17 cellular contexts compared by ENCODE assay signal in the genomic region with DNA sequence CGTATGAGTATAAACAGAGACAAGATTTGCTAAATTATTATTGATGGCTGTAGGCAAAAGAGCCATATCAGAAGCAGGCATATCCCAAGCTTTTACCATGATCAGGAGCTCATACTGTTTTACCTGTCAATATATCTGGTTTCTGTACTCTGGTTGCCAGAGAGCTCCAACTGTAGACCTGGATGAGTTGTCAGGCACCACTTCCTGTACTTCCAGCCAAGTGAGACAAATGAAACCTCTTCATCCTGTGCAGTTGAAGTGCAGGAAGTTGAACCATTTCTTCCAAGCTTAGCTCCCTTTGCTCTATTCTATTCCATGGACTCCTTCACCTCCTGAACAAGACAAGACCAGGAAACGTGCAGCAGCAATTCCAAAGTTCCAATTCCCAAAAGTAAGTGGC.
"Had no signal": no experiment of that assay in that cellular context is flagged by ENCODE, and none has a peak within 500 bp of the region (broad histone marks: within the 10 kb centered on the region; RNA-seq: fewer than 3 reads in every experiment).

No MANE protein-coding gene starts in this region.

- ATAC-seq: lower lobe of right lung; naive thymus-derived CD4-positive, alpha-beta T cell; stimulated activated naive CD8-positive, alpha-beta T cell treated with anti-CD3 and anti-CD28 coated beads, Interleukin-15, amount 100 ng/mL, for 72 hours had no signal

- H3K4me1 Mint-ChIP-seq: stimulated activated naive CD8-positive, alpha-beta T cell treated with anti-CD3 and anti-CD28 coated beads, Interleukin-15, amount 100 ng/mL, for 72 hours had no signal

- H3K36me3 Mint-ChIP-seq: activated naive CD8-positive, alpha-beta T cell; naive thymus-derived CD4-positive, alpha-beta T cell had no signal

- H3K4me3 Mint-ChIP-seq: activated B cell treated with CpG ODN at 0.5 μM for 24 hours; activated naive CD8-positive, alpha-beta T cell; naive thymus-derived CD4-positive, alpha-beta T cell; stimulated activated naive CD8-positive, alpha-beta T cell treated with anti-CD3 and anti-CD28 coated beads, Interleukin-15, amount 100 ng/mL, for 72 hours; T-helper 1 cell treated with Interleukin-12 subunit alpha and Interleukin-12 subunit beta and Interleukin-4 antibody, amounts not matched to agents 30 μg/mL and 1 μg/mL, for 36 hours had no signal

- H3K27me3 Mint-ChIP-seq: activated B cell treated with CpG ODN at 0.5 μM for 24 hours; stimulated activated naive CD8-positive, alpha-beta T cell treated with anti-CD3 and anti-CD28 coated beads, Interleukin-15, amount 100 ng/mL, for 72 hours had no signal

- H3K9me3 Mint-ChIP-seq: activated B cell treated with CpG ODN at 0.5 μM for 24 hours; stimulated activated naive CD8-positive, alpha-beta T cell treated with anti-CD3 and anti-CD28 coated beads, Interleukin-15, amount 100 ng/mL, for 72 hours; T-helper 1 cell treated with Interleukin-12 subunit alpha and Interleukin-12 subunit beta and Interleukin-4 antibody, amounts not matched to agents 30 μg/mL and 1 μg/mL, for 36 hours had no signal

- H3K27ac ChIP-seq: breast epithelium, lower lobe of right lung, neutrophil, testis had no signal

- FAIRE-seq: TTC549 had no signal

- H3K27me3 ChIP-seq: breast epithelium, neutrophil, testis had no signal

- H3K36me3 ChIP-seq: breast epithelium, lower lobe of right lung, neutrophil had no signal

- H3K27ac Mint-ChIP-seq: activated B cell treated with CpG ODN at 0.5 μM for 24 hours; activated naive CD8-positive, alpha-beta T cell; naive thymus-derived CD4-positive, alpha-beta T cell; stimulated activated naive CD8-positive, alpha-beta T cell treated with anti-CD3 and anti-CD28 coated beads, Interleukin-15, amount 100 ng/mL, for 72 hours; T-helper 1 cell treated with Interleukin-12 subunit alpha and Interleukin-12 subunit beta and Interleukin-4 antibody, amounts not matched to agents 30 μg/mL and 1 μg/mL, for 36 hours had no signal

- H3K4me1 ChIP-seq: breast epithelium, lower lobe of right lung, testis had no signal

- DNase-seq: activated B cell treated with CpG ODN at 0.5 μM for 24 hours; activated CD4-positive, alpha-beta T cell treated with anti-CD3 and anti-CD28 coated beads, Interleukin-2, amount 50 U/mL, for 1 hour; activated effector memory CD4-positive, alpha-beta T cell treated with Interleukin-2 at 50 U/mL for 16 hours; amygdala; effector CD8-positive, alpha-beta T cell; hippocampal formation; lower lobe of right lung; naive thymus-derived CD4-positive, alpha-beta T cell; posterior cingulate gyrus; stimulated activated CD4-positive, alpha-beta T cell treated with anti-CD3 and anti-CD28 coated beads, Interleukin-4, amount 100 ng/mL, for 4 hours; stimulated activated naive CD8-positive, alpha-beta T cell treated with anti-CD3 and anti-CD28 coated beads, Interleukin-15, amount 100 ng/mL, for 72 hours; testis had no signal

- H3K9me3 ChIP-seq: breast epithelium, lower lobe of right lung, neutrophil, testis had no signal

- H3K4me3 ChIP-seq: breast epithelium, lower lobe of right lung, testis had no signal
